ENCODE assay signal across 7 cellular contexts in the genomic region with DNA sequence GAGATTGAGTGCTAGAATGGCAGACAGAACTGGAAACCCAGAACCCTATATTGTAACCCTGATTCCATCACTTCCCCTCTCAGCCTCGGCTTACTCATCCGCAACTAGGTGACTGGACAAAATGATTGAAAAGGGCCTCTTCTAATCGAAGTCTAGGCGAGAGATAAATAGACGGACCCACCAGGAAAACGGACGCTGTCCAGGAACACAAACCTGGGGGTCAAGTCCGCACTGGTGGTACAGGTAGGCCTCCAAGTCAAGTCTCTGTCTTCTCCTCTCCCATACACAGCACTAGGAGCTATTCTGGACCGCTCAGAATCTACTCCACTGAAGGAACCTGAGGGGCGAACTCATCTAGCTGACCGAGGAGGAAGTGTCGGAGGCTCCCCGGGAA. TPM values are rescaled to one million over a fixed set of nuclear protein-coding genes. Genes with fewer than 3 reads are reported as not detected.
DNase-seq lines count a peak whose midpoint lies in the region; FAIRE-seq and TF ChIP-seq lines count a peak whose summit lies in the region.

No MANE protein-coding gene starts in this region.

- DNase-seq in GM12892 (ENCODE audit: insufficient read length): no peak
- peak; percentile 75 for DNase-seq in GM23248
- DNase-seq in MV-4-11 (lab: John Stamatoyannopoulos, UW): peak; percentile 45
- no peak for DNase-seq in testis
- no peak for DNase-seq in NCI-H1694 (lab: John Stamatoyannopoulos, UW)

- no peaks in the 10 kb centered on the region for H3K9me2 ChIP-seq in GM23248 (ENCODE audit: insufficient read depth)

- H2AFZ ChIP-seq in GM23248: peak overlapping the region; percentile 99

- peak overlapping the region; percentile 92 for H3K4me3 ChIP-seq in GM23248
- H3K4me3 ChIP-seq in testis: peak overlapping the region; percentile 86 to 94

- no peaks in the 10 kb centered on the region for H3K9me3 ChIP-seq in GM23248 (ENCODE audit: low read depth)
- no peaks in the 10 kb centered on the region for H3K9me3 ChIP-seq in testis

- peaks cover 14% of the 10 kb centered on the region for H3K4me1 ChIP-seq in GM23248 (ENCODE audit: insufficient read depth)
- H3K4me1 ChIP-seq in testis: peaks cover 17% of the 10 kb centered on the region

- H3K27ac ChIP-seq in GM23248 (peak overlapping the region; percentile 95), angular gyrus (ENCODE audit: low read depth, low read length) (peak overlapping the region; percentile 79), layer of hippocampus (ENCODE audit: low read depth, low read length) (peak overlapping the region; percentile 88), testis (peak overlapping the region; percentile 87 to 93)

- FAIRE-seq in GM12892 (lab: Jason Lieb, UNC): peak; percentile 89

- in situ Hi-C loops in GM23248 (cut with MboI): no loop called here

- H3K9ac ChIP-seq in GM23248: peak overlapping the region; percentile 100

- H3K36me3 ChIP-seq in GM23248 (ENCODE audit: low read depth) (peaks cover 32% of the 10 kb centered on the region), testis (ENCODE audit: low read depth, missing control alignments) (no peaks in the 10 kb centered on the region)

- TF ChIP-seq POLR2A in GM12892 (IDR thresholded peaks at IDR 0.05; ENCODE audit: low read depth, low read length) (no peak), testis (IDR thresholded peaks at IDR 0.05) (no peak)

- H3K79me2 ChIP-seq in GM23248 (ENCODE audit: insufficient read depth): peaks cover 51% of the 10 kb centered on the region

- no peaks in the 10 kb centered on the region; the same call in 1 of the 2 replicates for H3F3A ChIP-seq in GM23248 (ENCODE audit: insufficient read depth)

- H4K20me1 ChIP-seq in GM23248 (ENCODE audit: insufficient read depth): no peaks in the 10 kb centered on the region; the same call in 1 of the 2 replicates

- TF ChIP-seq CTCF in testis (IDR thresholded peaks at IDR 0.05): no peak

- 1% methylated on average over 13 of the region's 13 CpGs for WGBS in GM23248 (ENCODE audit: low coverage in 1 of 2, low lambda C conversion rate in 2 of 2, missing lambda C conversion rate in 2 of 2), 2 experiments
- 0 to 1% methylated on average over 10 to 13 of the region's 13 CpGs for WGBS in testis, 2 donors

- H3K27me3 ChIP-seq in GM23248 (replicated peaks; ENCODE audit: insufficient read depth) (no peaks in the 10 kb centered on the region), layer of hippocampus (ENCODE audit: control insufficient read depth, insufficient read depth, low read length) (no peaks in the 10 kb centered on the region), testis (no peaks in the 10 kb centered on the region)

- H3K4me2 ChIP-seq in GM23248 (ENCODE audit: unreplicated experiment): peak overlapping the region; percentile 100

- intact Hi-C loops in testis (cut with DNase I; ENCODE audit: low total_unique reads): no loop called here

RNA-seq across cellular contexts. Expression of a gene that starts 0.5 kb away (rescaled TPM):
- 302 TPM for polyA plus RNA-seq in GM12892 (2012; ENCODE audit: missing spikeins)
- total RNA-seq in GM23248 (2014; rRNA removed; shearing (Covaris generic)): 159 and 175 TPM in 2 replicates
- polyA plus RNA-seq in GM23248 (2016; fragmentation: Nextera tagmentation; extraction: Ambion mirVana) (285 and 303 TPM in 2 replicates), testis (ENCODE audit: insufficient read depth, low read depth, low replicate concordance) (117 TPM)
- 10 to 100 TPM; 74.7 to 95.5 TPM for total RNA-seq in testis

RNA-seq across cellular contexts. Expression of a gene that starts 20.1 kb away (rescaled TPM):
- polyA plus RNA-seq in GM12892 (2012; ENCODE audit: missing spikeins): 106 TPM
- 302 and 366 TPM in 2 replicates for total RNA-seq in GM23248 (2014; rRNA removed; shearing (Covaris generic))
- polyA plus RNA-seq in GM23248 (2016; fragmentation: Nextera tagmentation; extraction: Ambion mirVana) (192 and 199 TPM in 2 replicates), testis (ENCODE audit: insufficient read depth, low read depth, low replicate concordance) (71.7 TPM)
- total RNA-seq in testis: 10 to 100 TPM; 83.5 to 87.3 TPM

Comparison
In these comparisons a context has a peak if more than half of its experiments do, and no peak if none do; other contexts are left out.
1. DNase-seq: peak in GM23248 (single experiment) and MV-4-11 (single experiment); none in GM12892 (single experiment), testis (single experiment) and NCI-H1694 (single experiment).
2. Peak in every context shown above with its lines, with median percentiles within 50 percentile points of each other: H3K27ac ChIP-seq.